Comparison of ENCODE assay signal across 10 cellular contexts in the genomic region with DNA sequence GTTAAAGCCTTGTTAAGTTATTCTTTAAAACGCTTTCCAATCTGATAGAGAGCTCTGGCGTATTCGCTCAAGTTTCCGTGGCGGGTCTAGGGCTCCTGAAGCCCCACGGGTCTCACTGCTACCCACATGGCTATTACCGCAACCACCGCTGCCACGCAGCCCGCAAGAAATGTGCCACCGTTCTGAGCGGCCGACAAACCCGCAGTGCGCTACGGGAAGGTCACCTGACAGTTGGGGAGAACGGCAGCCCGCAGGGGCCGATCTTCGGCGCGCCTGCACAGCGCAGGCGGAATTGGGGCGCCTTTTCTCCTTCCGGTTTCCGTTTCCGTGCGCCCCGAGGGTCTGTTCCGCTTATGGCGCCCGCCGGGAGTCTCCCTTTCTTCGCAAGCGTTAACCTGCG.
DNase-seq lines count a peak whose midpoint lies in the region; ATAC-seq, FAIRE-seq and TF ChIP-seq lines count a peak whose summit lies in the region.
"Had no signal": no experiment of that assay in that cellular context is flagged by ENCODE, and none has a peak within 500 bp of the region (broad histone marks: within the 10 kb centered on the region; RNA-seq: fewer than 3 reads in every experiment).

No MANE protein-coding gene starts in this region.

- no peak for TF ChIP-seq POLR2A in upper lobe of left lung (IDR thresholded peaks at IDR 0.05)

- H3K9me3 ChIP-seq in upper lobe of left lung, result peaks cover 0 to 10% (median 3%) of the 10 kb centered on the region in 4 donors

- no peaks in the 10 kb centered on the region for H3K4me1 ChIP-seq in upper lobe of left lung

- 37 to 44% methylated on average over 21 to 37 of the region's 37 CpGs for WGBS in upper lobe of left lung, 2 donors

- H3K27ac ChIP-seq in upper lobe of left lung, result no peak overlapping the region
- H3K27ac ChIP-seq: PC-9 had no signal

- H3K36me3 ChIP-seq in bronchial epithelial cell (ENCODE audit: control insufficient read depth, insufficient read depth, low read length) (no peaks in the 10 kb centered on the region), upper lobe of left lung (no peaks in the 10 kb centered on the region)

- H3K27me3 ChIP-seq in bronchial epithelial cell (ENCODE audit: control insufficient read depth, insufficient read depth, low read length) (no peaks in the 10 kb centered on the region), upper lobe of left lung (no peaks in the 10 kb centered on the region)

- peak; percentile 50 for DNase-seq in activated CD8-positive, alpha-beta memory T cell treated with anti-CD3 and anti-CD28 coated beads for 24 hours
- no peak for DNase-seq in activated CD8-positive, alpha-beta memory T cell treated with anti-CD3 and anti-CD28 coated beads, Interleukin-2, amount 50 U/mL, for 4 hours
- peak; percentile 7 for DNase-seq in bronchial epithelial cell (ENCODE audit: low read depth)
- peak; percentile 44 for DNase-seq in left lobe of liver (ENCODE audit: low spot score)
- DNase-seq in upper lobe of left lung, result peak in 1 of 2 donors; percentile 83
- DNase-seq in NCI-H510A (lab: John Stamatoyannopoulos, UW), result no peak
- DNase-seq: AML-193, PC-9 had no signal

- TF ChIP-seq CTCF in bronchial epithelial cell (IDR thresholded peaks at IDR 0.05; ENCODE audit: insufficient read depth, low read length, severe bottlenecking) (no peak), upper lobe of left lung (IDR thresholded peaks at IDR 0.05) (no peak)

- ATAC-seq in left lobe of liver, result peak; percentile 55
- ATAC-seq in upper lobe of left lung (ENCODE audit: low FRiP score in 2 of 2), result peak in 1 of 2 donors; percentile 43
- no peak for ATAC-seq in GM18909 (IDR thresholded peaks at IDR 0.05; ENCODE audit: poor library complexity, unreplicated experiment)
- no peak for ATAC-seq in GM18498 (IDR thresholded peaks at IDR 0.05; ENCODE audit: unreplicated experiment)

- TF ChIP-seq EP300 in upper lobe of left lung (IDR thresholded peaks at IDR 0.05), result no peak

- FAIRE-seq in bronchial epithelial cell (lab: Jason Lieb, UNC), result no peak

- peak overlapping the region; percentile 37 for H3K4me3 ChIP-seq in bronchial epithelial cell (ENCODE audit: low read depth, low read length)
- peak overlapping the region in 3 of 4 donors; percentile 26 to 42 (median 36) for H3K4me3 ChIP-seq in upper lobe of left lung
- H3K4me3 ChIP-seq: PC-9 had no signal

Comparison
In these comparisons a context has a peak if more than half of its experiments do, and no peak if none do; other contexts are left out.
1. DNase-seq: peak in activated CD8-positive, alpha-beta memory T cell treated with anti-CD3 and anti-CD28 coated beads for 24 hours (single experiment), bronchial epithelial cell (single experiment) and left lobe of liver (single experiment); none in activated CD8-positive, alpha-beta memory T cell treated with anti-CD3 and anti-CD28 coated beads, Interleukin-2, amount 50 U/mL, for 4 hours (single experiment) and NCI-H510A (single experiment).